ENCODE assay signal across 9 cellular contexts in genomic region chr7:12518920-12519681, GRCh38. TPM values are rescaled to one million over a fixed set of nuclear protein-coding genes. Genes with fewer than 3 reads are reported as not detected.
DNase-seq lines count a peak whose midpoint lies in the region; ATAC-seq and TF ChIP-seq lines count a peak whose summit lies in the region.
"Had no signal": no experiment of that assay in that cellular context is flagged by ENCODE, and none has a peak within 500 bp of the region (broad histone marks: within the 10 kb centered on the region; RNA-seq: fewer than 3 reads in every experiment).

No MANE protein-coding gene starts in this region.

- no peaks in the 10 kb centered on the region for H3K36me3 ChIP-seq in endodermal cell (ENCODE audit: control insufficient read depth, insufficient read depth, low read length)

- H3K27me3 Mint-ChIP-seq in activated CD4-positive, alpha-beta T cell treated with anti-CD3 and anti-CD28 coated beads, Interleukin-2, amount 10 ng/mL, durations not matched to agents 24 days and 14 days, result peaks cover 11% of the 10 kb centered on the region
- no peaks in the 10 kb centered on the region for H3K27me3 Mint-ChIP-seq in endodermal cell (ENCODE audit: insufficient read depth)

- H3K27me3 ChIP-seq in endodermal cell (ENCODE audit: control insufficient read depth, insufficient read depth, low read length, poor library complexity, severe bottlenecking), result no peaks in the 10 kb centered on the region

- 86 to 90% methylated on average over 2 of the region's 2 CpGs for WGBS in endodermal cell (ENCODE audit: insufficient coverage in 1 of 2, insufficient read length in 1 of 2), 2 experiments

- no peak overlapping the region for H3K4me3 Mint-ChIP-seq in activated CD4-positive, alpha-beta T cell treated with anti-CD3 and anti-CD28 coated beads, Interleukin-2, amount 10 ng/mL, durations not matched to agents 24 days and 14 days
- no peak overlapping the region for H3K4me3 Mint-ChIP-seq in endodermal cell
- H3K4me3 Mint-ChIP-seq: activated naive CD4-positive, alpha-beta T cell treated with anti-CD3 and anti-CD28 coated beads, Interleukin-2, amount 50 U/mL, for 24 hours had no signal

- no peaks in the 10 kb centered on the region for H3K36me3 Mint-ChIP-seq in activated CD4-positive, alpha-beta T cell treated with anti-CD3 and anti-CD28 coated beads, Interleukin-2, amount 10 ng/mL, durations not matched to agents 24 days and 14 days (ENCODE audit: low read depth)
- peaks cover 2% of the 10 kb centered on the region for H3K36me3 Mint-ChIP-seq in endodermal cell (ENCODE audit: low read depth)
- H3K36me3 Mint-ChIP-seq: activated naive CD4-positive, alpha-beta T cell treated with anti-CD3 and anti-CD28 coated beads, Interleukin-2, amount 50 U/mL, for 24 hours had no signal

- H3K4me3 ChIP-seq in HFF-Myc (replicated peaks; ENCODE audit: low read depth, low read length) (no peak overlapping the region), endodermal cell (ENCODE audit: low read length) (no peak overlapping the region)

- H3K27ac ChIP-seq in endodermal cell (ENCODE audit: low read depth, low read length), result no peak overlapping the region

- no peak overlapping the region for H3K27ac Mint-ChIP-seq in activated CD4-positive, alpha-beta T cell treated with anti-CD3 and anti-CD28 coated beads, Interleukin-2, amount 10 ng/mL, durations not matched to agents 24 days and 14 days
- H3K27ac Mint-ChIP-seq in endodermal cell, result no peak overlapping the region
- H3K27ac Mint-ChIP-seq: activated naive CD4-positive, alpha-beta T cell treated with anti-CD3 and anti-CD28 coated beads, Interleukin-2, amount 50 U/mL, for 24 hours had no signal

- no peak for ATAC-seq in GM18870 (IDR thresholded peaks at IDR 0.05; ENCODE audit: unreplicated experiment)

- DNase-seq in activated CD4-positive, alpha-beta T cell treated with anti-CD3 and anti-CD28 coated beads, Interleukin-2, amount 10 ng/mL, durations not matched to agents 24 days and 14 days, result peak; percentile 61
- DNase-seq in activated CD4-positive, alpha-beta T cell treated with anti-CD3 and anti-CD28 coated beads for 4 hours, result no peak
- DNase-seq in HFF-Myc (ENCODE audit: extremely low read depth, low read depth), result peak; percentile 1
- DNase-seq in M059J (ENCODE audit: low read depth), result peak; percentile 5
- peak; percentile 88 for DNase-seq in endodermal cell
- DNase-seq in cerebellar nuclear complex (lab: John Stamatoyannopoulos, UW), result no peak
- DNase-seq in NCI-H510A treated with DMSO at 0.1 percent for 48 hours (lab: John Stamatoyannopoulos, UW), result no peak

- intact Hi-C loops in activated CD4-positive, alpha-beta T cell treated with anti-CD3 and anti-CD28 coated beads, Interleukin-2, amount 10 ng/mL, durations not matched to agents 24 days and 14 days (cut with micrococcal nuclease), result no loop called here

- peak; percentile 65 for TF ChIP-seq CTCF in HFF-Myc (IDR thresholded peaks at IDR 0.05; ENCODE audit: low read depth, low read length, missing control alignments)
- TF ChIP-seq CTCF in endodermal cell (conservative IDR thresholded peaks at IDR 0.05), result peak; percentile 90

- no peak overlapping the region for H3K9ac ChIP-seq in endodermal cell (ENCODE audit: extremely low read depth, low read length, poor library complexity, severe bottlenecking)

- no peaks in the 10 kb centered on the region for H3K4me1 ChIP-seq in endodermal cell (ENCODE audit: control insufficient read depth, insufficient read depth, low read length)

- H3K9me3 Mint-ChIP-seq in activated CD4-positive, alpha-beta T cell treated with anti-CD3 and anti-CD28 coated beads, Interleukin-2, amount 10 ng/mL, durations not matched to agents 24 days and 14 days, result no peaks in the 10 kb centered on the region
- H3K9me3 Mint-ChIP-seq in endodermal cell, result peaks cover 18% of the 10 kb centered on the region

- peaks cover 4% of the 10 kb centered on the region for H3K9me3 ChIP-seq in endodermal cell (ENCODE audit: control insufficient read depth, low read length)

- no peaks in the 10 kb centered on the region for H3K4me1 Mint-ChIP-seq in activated CD4-positive, alpha-beta T cell treated with anti-CD3 and anti-CD28 coated beads, Interleukin-2, amount 10 ng/mL, durations not matched to agents 24 days and 14 days
- peaks cover 2% of the 10 kb centered on the region for H3K4me1 Mint-ChIP-seq in endodermal cell
- H3K4me1 Mint-ChIP-seq: activated naive CD4-positive, alpha-beta T cell treated with anti-CD3 and anti-CD28 coated beads, Interleukin-2, amount 50 U/mL, for 24 hours had no signal

RNA-seq across cellular contexts. Expression of gene SCIN, which starts 51.4 kb away (rescaled TPM):
- total RNA-seq in activated CD4-positive, alpha-beta T cell treated with anti-CD3 and anti-CD28 coated beads, Interleukin-2, amount 10 ng/mL, durations not matched to agents 24 days and 14 days, result not detected in 2 replicates
- total RNA-seq in M059J (2014; rRNA removed; shearing (Covaris generic)), result 0.27 and 0.67 TPM in 2 replicates
- under 1 TPM in 1 of 2 donors, not detected in 1; 0.15 TPM for total RNA-seq in endodermal cell
- not detected for polyA plus RNA-seq in endodermal cell (2013, experiment 1 of 2)
- polyA plus RNA-seq in endodermal cell (2013, experiment 2 of 2), result not detected

Comparison
In these comparisons a context has a peak if more than half of its experiments do, and no peak if none do; other contexts are left out.
1. DNase-seq: peak in activated CD4-positive, alpha-beta T cell treated with anti-CD3 and anti-CD28 coated beads, Interleukin-2, amount 10 ng/mL, durations not matched to agents 24 days and 14 days (single experiment), HFF-Myc (single experiment), M059J (single experiment) and endodermal cell (single experiment); none in activated CD4-positive, alpha-beta T cell treated with anti-CD3 and anti-CD28 coated beads for 4 hours (0 of 2), cerebellar nuclear complex (0 of 2) and NCI-H510A treated with DMSO at 0.1 percent for 48 hours (single experiment).